Comparison of ENCODE assay signal across 12 cellular contexts in the genomic region with DNA sequence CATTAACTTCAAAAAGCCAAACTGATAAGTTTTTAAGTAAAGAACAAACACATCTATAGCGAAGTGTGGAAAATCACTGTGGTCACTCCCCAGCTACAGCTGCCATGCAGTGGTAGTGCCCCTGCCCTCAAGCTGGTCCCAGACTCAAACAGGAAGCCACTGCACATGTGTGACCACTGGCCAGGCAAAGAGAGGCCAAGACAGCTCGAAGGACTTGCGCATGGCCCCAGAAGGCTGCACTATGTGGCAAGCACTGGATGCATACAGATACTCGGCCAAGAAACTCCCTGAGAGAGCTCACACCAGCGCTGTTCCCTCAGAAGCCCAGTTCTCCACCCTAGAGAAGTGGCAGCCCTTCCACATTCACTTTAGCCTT.
DNase-seq lines count a peak whose midpoint lies in the region; ATAC-seq, FAIRE-seq and TF ChIP-seq lines count a peak whose summit lies in the region.
"Had no signal": no experiment of that assay in that cellular context is flagged by ENCODE, and none has a peak within 500 bp of the region (broad histone marks: within the 10 kb centered on the region; RNA-seq: fewer than 3 reads in every experiment).

No MANE protein-coding gene starts in this region.

- BruUV-seq in K562 (replicated peaks; lab: Mats Ljungman, UMichigan), result no TSS peak

- peaks cover 2% of the 10 kb centered on the region for H3K36me3 Mint-ChIP-seq in activated naive CD4-positive, alpha-beta T cell treated with anti-CD3 and anti-CD28 coated beads for 36 hours (ENCODE audit: low read depth)

- POLR2A ChIA-PET in K562 (lab: Yijun Ruan, JAX), result interaction anchor here (1.4 kb wide), 1 partner anchor 10 kb away, joined by 4 read pairs; no protein-coding TSS in a partner anchor

- peaks cover 91% of the 10 kb centered on the region for H4K20me1 ChIP-seq in K562 (replicated peaks; ENCODE audit: control insufficient read depth, insufficient read depth, low read length)

- no peaks in the 10 kb centered on the region for H3K9me3 Mint-ChIP-seq in activated naive CD4-positive, alpha-beta T cell treated with anti-CD3 and anti-CD28 coated beads for 36 hours
- H3K9me3 Mint-ChIP-seq: stimulated activated memory B cell treated with anti-CD40 and anti-IgM and Interleukin-4, amounts not matched to agents 10 μg/mL and 1 μg/mL and 100 μg/mL, for 72 hours had no signal

- H2AFZ ChIP-seq in K562 (ENCODE audit: low read depth, low read length), result no peak overlapping the region

- 68% methylated on average over 5 of the region's 5 CpGs for WGBS in K562 (ENCODE audit: insufficient coverage, low coverage, missing lambda C conversion rate)
- WGBS in upper lobe of left lung, 2 donors, result 41 to 84% methylated on average over 4 to 5 of the region's 5 CpGs

- H3K4me3 Mint-ChIP-seq in activated naive CD4-positive, alpha-beta T cell treated with anti-CD3 and anti-CD28 coated beads for 36 hours, result peak overlapping the region; percentile 5

- H3K79me2 ChIP-seq in K562 (ENCODE audit: control insufficient read depth, insufficient read depth, low read length), result peaks cover 97% of the 10 kb centered on the region

- no peak for DNase-seq in activated naive CD4-positive, alpha-beta T cell treated with anti-CD3 and anti-CD28 coated beads for 36 hours
- DNase-seq in activated naive CD4-positive, alpha-beta T cell treated with Interleukin-2 at 50 U/mL for 16 hours, result no peak
- DNase-seq in K562 (ENCODE audit: extremely low read depth in 1 of 4, low spot score in 3 of 4) (no peak), kidney (peak; percentile 74), upper lobe of left lung (no peak), NCI-H524 treated with DMSO at 0.1 percent for 48 hours (lab: John Stamatoyannopoulos, UW) (no peak)
- DNase-seq: activated CD4-positive, alpha-beta T cell treated with anti-CD3 and anti-CD28 coated beads for 4 hours; NCI-H1417 had no signal

- peak; percentile 38 for ATAC-seq in K562
- peak; percentile 19 to 51 for ATAC-seq in upper lobe of left lung (ENCODE audit: low FRiP score in 2 of 2)
- ATAC-seq in HG03139 (IDR thresholded peaks at IDR 0.05; ENCODE audit: unreplicated experiment), result no peak
- ATAC-seq in GM19455 (IDR thresholded peaks at IDR 0.05; ENCODE audit: unreplicated experiment), result no peak
- ATAC-seq: stimulated activated memory B cell treated with anti-CD40 and anti-IgM and Interleukin-4, amounts not matched to agents 10 μg/mL and 1 μg/mL and 100 μg/mL, for 72 hours had no signal

- intact Hi-C loops in activated naive CD4-positive, alpha-beta T cell treated with anti-CD3 and anti-CD28 coated beads for 36 hours (cut with micrococcal nuclease), result loop anchor here (2.0 to 5.0 kb wide), 2 partner anchors 46 to 77 kb away; no protein-coding TSS in a partner anchor
- intact Hi-C loops in K562 (cut with micrococcal nuclease) (no loop called here), kidney (cut with DNase I) (no loop called here)

- H3K9me3 ChIP-seq in K562 (replicated peaks; ENCODE audit: control insufficient read depth, insufficient read depth, low read depth, low read length), result no peaks in the 10 kb centered on the region
- no peaks in the 10 kb centered on the region for H3K9me3 ChIP-seq in kidney (ENCODE audit: control insufficient read depth in 1 of 2, low read length in 2 of 2)
- H3K9me3 ChIP-seq in upper lobe of left lung, result no peaks in the 10 kb centered on the region

- CTCF ChIA-PET in activated naive CD4-positive, alpha-beta T cell treated with anti-CD3 and anti-CD28 coated beads for 36 hours (lab: Charles Lee), result no interaction called here
- CTCF ChIA-PET in K562 (lab: Yijun Ruan, JAX; ENCODE audit: low intra/inter-chr PET ratio), result no interaction called here

- H3K27me3 ChIP-seq in K562 (ENCODE audit: control insufficient read depth in 2 of 2, insufficient read depth in 2 of 2, low read length in 2 of 2) (no peaks in the 10 kb centered on the region), upper lobe of left lung (no peaks in the 10 kb centered on the region)

- no peak for TF ChIP-seq POLR2A in K562 (conservative IDR thresholded peaks at IDR 0.05)
- TF ChIP-seq POLR2A in upper lobe of left lung (IDR thresholded peaks at IDR 0.05), result no peak

- no peak for FAIRE-seq in K562 (lab: Jason Lieb, UNC)
- no peak for FAIRE-seq in kidney (lab: Jason Lieb, UNC)
- FAIRE-seq: colon had no signal

- H3K4me1 Mint-ChIP-seq in activated naive CD4-positive, alpha-beta T cell treated with anti-CD3 and anti-CD28 coated beads for 36 hours (ENCODE audit: low read depth), result peaks cover 92% of the 10 kb centered on the region

- H3K4me1 ChIP-seq in K562 (replicated peaks in 1 of 2; ENCODE audit: control insufficient read depth in 2 of 2, insufficient read depth in 2 of 2, low read length in 2 of 2) (peaks cover 43 to 64% of the 10 kb centered on the region in 2 experiments), kidney (ENCODE audit: control insufficient read depth in 1 of 2, insufficient read depth in 1 of 2, low read depth in 1 of 2, low read length in 2 of 2) (peaks cover 38 to 47% of the 10 kb centered on the region in 2 donors), upper lobe of left lung (peaks cover 63 to 93% (median 77%) of the 10 kb centered on the region in 4 donors)

- H3K27me3 Mint-ChIP-seq in activated naive CD4-positive, alpha-beta T cell treated with anti-CD3 and anti-CD28 coated beads for 36 hours (ENCODE audit: low read depth), result no peaks in the 10 kb centered on the region
- H3K27me3 Mint-ChIP-seq: stimulated activated memory B cell treated with anti-CD40 and anti-IgM and Interleukin-4, amounts not matched to agents 10 μg/mL and 1 μg/mL and 100 μg/mL, for 72 hours had no signal

- no peak for TF ChIP-seq RAD21 in K562 (CRISPR knock-in tag; conservative IDR thresholded peaks at IDR 0.05 in 1 of 2, IDR thresholded peaks at IDR 0.05 in 1 of 2)

- TF ChIP-seq EP300 in K562 (IDR thresholded peaks at IDR 0.05; ENCODE audit: low read length) (no peak), upper lobe of left lung (IDR thresholded peaks at IDR 0.05) (no peak)

- peak overlapping the region; percentile 73 for H3K27ac Mint-ChIP-seq in activated naive CD4-positive, alpha-beta T cell treated with anti-CD3 and anti-CD28 coated beads for 36 hours
- H3K27ac Mint-ChIP-seq: stimulated activated memory B cell treated with anti-CD40 and anti-IgM and Interleukin-4, amounts not matched to agents 10 μg/mL and 1 μg/mL and 100 μg/mL, for 72 hours had no signal

- peak overlapping the region; percentile 12; the same call in 1 of the 2 replicates for H3K4me2 ChIP-seq in K562 (ENCODE audit: insufficient read depth, low read length)

- in situ Hi-C loops in K562 (cut with MboI), result no loop called here

- TF ChIP-seq CTCF in K562 (IDR thresholded peaks at IDR 0.05 in 2 of 3, conservative IDR thresholded peaks at IDR 0.05 in 1 of 3; ENCODE audit: insufficient read depth in 2 of 3, low read depth in 1 of 3, low read length in 3 of 3), result no peak
- TF ChIP-seq CTCF in kidney (IDR thresholded peaks at IDR 0.05; ENCODE audit: borderline replicate concordance, extremely low read depth, insufficient read depth), result no peak
- no peak for TF ChIP-seq CTCF in upper lobe of left lung (IDR thresholded peaks at IDR 0.05)

- H3K9me1 ChIP-seq in K562 (ENCODE audit: control insufficient read depth, insufficient read depth, low read length), result peaks cover 28% of the 10 kb centered on the region

- H3K27ac ChIP-seq in K562 (ENCODE audit: extremely low read depth, low read depth, low read length), result no peak overlapping the region
- H3K27ac ChIP-seq in kidney (ENCODE audit: low read depth in 2 of 2, low read length in 2 of 2), result no peak overlapping the region
- no peak overlapping the region for H3K27ac ChIP-seq in upper lobe of left lung

- H3K4me3 ChIP-seq in K562 (no peak overlapping the region), kidney (ENCODE audit: low read length in 2 of 2) (no peak overlapping the region), upper lobe of left lung (no peak overlapping the region)

- H3K36me3 ChIP-seq in K562 (ENCODE audit: control insufficient read depth, insufficient read depth, low read length), result peaks cover 19% of the 10 kb centered on the region; the same call in 2 of the 3 replicates
- no peaks in the 10 kb centered on the region for H3K36me3 ChIP-seq in kidney (ENCODE audit: control insufficient read depth in 1 of 2, insufficient read depth in 2 of 2, low read length in 2 of 2)
- no peaks in the 10 kb centered on the region for H3K36me3 ChIP-seq in upper lobe of left lung

- H3K9ac ChIP-seq in K562 (ENCODE audit: insufficient read depth in 1 of 2, low read depth in 2 of 2, low read length in 2 of 2), result peak overlapping the region in 1 of 2 experiments; percentile 70; a peak in 1 of 4 replicates
- H3K9ac ChIP-seq in kidney (ENCODE audit: low read length in 2 of 2), result no peak overlapping the region

TF ChIP-seq in K562, 482 proteins besides CTCF, POLR2A, EP300 and RAD21:
- TF ChIP-seq ZNF76 (CRISPR knock-in tag; IDR thresholded peaks at IDR 0.05; ENCODE audit: borderline replicate concordance), result no peak
- no peak for TF ChIP-seq NFYB (IDR thresholded peaks at IDR 0.05; ENCODE audit: extremely low read depth, insufficient read length)
- TF ChIP-seq, protein P1, sequence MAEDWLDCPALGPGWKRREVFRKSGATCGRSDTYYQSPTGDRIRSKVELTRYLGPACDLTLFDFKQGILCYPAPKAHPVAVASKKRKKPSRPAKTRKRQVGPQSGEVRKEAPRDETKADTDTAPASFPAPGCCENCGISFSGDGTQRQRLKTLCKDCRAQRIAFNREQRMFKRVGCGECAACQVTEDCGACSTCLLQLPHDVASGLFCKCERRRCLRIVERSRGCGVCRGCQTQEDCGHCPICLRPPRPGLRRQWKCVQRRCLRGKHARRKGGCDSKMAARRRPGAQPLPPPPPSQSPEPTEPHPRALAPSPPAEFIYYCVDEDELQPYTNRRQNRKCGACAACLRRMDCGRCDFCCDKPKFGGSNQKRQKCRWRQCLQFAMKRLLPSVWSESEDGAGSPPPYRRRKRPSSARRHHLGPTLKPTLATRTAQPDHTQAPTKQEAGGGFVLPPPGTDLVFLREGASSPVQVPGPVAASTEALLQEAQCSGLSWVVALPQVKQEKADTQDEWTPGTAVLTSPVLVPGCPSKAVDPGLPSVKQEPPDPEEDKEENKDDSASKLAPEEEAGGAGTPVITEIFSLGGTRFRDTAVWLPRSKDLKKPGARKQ (CRISPR knock-in tag; IDR thresholded peaks at IDR 0.05), result no peak
- TF ChIP-seq FOXM1 (IDR thresholded peaks at IDR 0.05; ENCODE audit: low read depth), result no peak
- no peak for TF ChIP-seq FOXM1 (CRISPR knock-in tag; IDR thresholded peaks at IDR 0.05; ENCODE audit: low read depth)
- no peak for TF ChIP-seq ZNF785 (CRISPR knock-in tag; IDR thresholded peaks at IDR 0.05)
- TF ChIP-seq CHD4 (IDR thresholded peaks at IDR 0.05; ENCODE audit: insufficient read depth, insufficient replicate concordance, low read depth, low read length, poor library complexity, severe bottlenecking), result no peak
- no peak for TF ChIP-seq TARDBP (IDR thresholded peaks at IDR 0.05)

Comparison
In these comparisons a context has a peak if more than half of its experiments do, and no peak if none do; other contexts are left out.
1. ATAC-seq: peak in K562 (single experiment) and upper lobe of left lung (2 of 2); none in HG03139 (single experiment) and GM19455 (single experiment).